Comparison of ENCODE assay signal across 19 cellular contexts in genomic region chr11:26247340-26247739, GRCh38.
DNase-seq lines count a peak whose midpoint lies in the region; ATAC-seq and TF ChIP-seq lines count a peak whose summit lies in the region.
"Had no signal": no experiment of that assay in that cellular context is flagged by ENCODE, and none has a peak within 500 bp of the region (broad histone marks: within the 10 kb centered on the region; RNA-seq: fewer than 3 reads in every experiment).

No MANE protein-coding gene starts in this region.

- DNase-seq in GM04503 (ENCODE audit: low read depth), result peak; percentile 70
- peak; percentile 45 for DNase-seq in SK-N-SH
- DNase-seq in fibroblast of mammary gland (ENCODE audit: low read depth), result peak; percentile 95
- DNase-seq in renal cortical epithelial cell (ENCODE audit: low read depth), result peak; percentile 39
- DNase-seq in suprapubic skin (ENCODE audit: low spot score in 2 of 2), result no peak
- no peak for DNase-seq in activated CD4-positive, CD25-positive, alpha-beta regulatory T cell (lab: John Stamatoyannopoulos, UW)
- DNase-seq in activated T-cell treated with anti-CD3 and anti-CD28 coated beads for 4 hours, result no peak
- DNase-seq: activated CD4-positive, alpha-beta T cell treated with anti-CD3 and anti-CD28 coated beads for 36 hours; activated CD8-positive, alpha-beta memory T cell treated with anti-CD3 and anti-CD28 coated beads, Interleukin-2, amount 50 U/mL, for 48 hours; activated naive CD4-positive, alpha-beta T cell treated with anti-CD3 and anti-CD28 coated beads, Interleukin-2, amount 50 U/mL, for 16 hours; effector memory CD8-positive, alpha-beta T cell; NCI-H82; RPMI8226; stimulated activated CD4-positive, alpha-beta T cell treated with anti-CD3 and anti-CD28 coated beads, Interleukin-2, amount 100 ng/mL, for 48 hours; tibial artery had no signal

- CTCF ChIA-PET in SK-N-SH (lab: Yijun Ruan, JAX), result interaction anchor here (1.3 kb wide), 1 partner anchor 265 kb away, joined by 4 read pairs; no protein-coding TSS in a partner anchor

- no peaks in the 10 kb centered on the region for H3K9me2 ChIP-seq in SK-N-SH

- H3K79me2 ChIP-seq in SK-N-SH (ENCODE audit: insufficient read depth), result no peaks in the 10 kb centered on the region

- H3K4me1 ChIP-seq in SK-N-SH (ENCODE audit: control insufficient read depth in 1 of 2, insufficient read depth in 2 of 2, low read depth in 1 of 2, low read length in 1 of 2), result no peaks in the 10 kb centered on the region; a peak in 1 of 4 replicates
- H3K4me1 ChIP-seq in suprapubic skin, result no peaks in the 10 kb centered on the region

- H3K4me3 ChIP-seq in SK-N-SH (ENCODE audit: low read depth in 2 of 2, low read length in 1 of 2) (no peak overlapping the region), fibroblast of mammary gland (ENCODE audit: control insufficient read depth, low read depth, low read length) (no peak overlapping the region), suprapubic skin (no peak overlapping the region)
- H3K4me3 ChIP-seq: cardiac muscle cell, tibial artery had no signal

- H3K9ac ChIP-seq in SK-N-SH, result peak overlapping the region; percentile 0; the same call in 1 of the 2 replicates

- H3K27me3 ChIP-seq in SK-N-SH (ENCODE audit: insufficient read depth), result no peaks in the 10 kb centered on the region
- H3K27me3 ChIP-seq in suprapubic skin, result no peaks in the 10 kb centered on the region
- H3K27me3 ChIP-seq: cardiac muscle cell, tibial artery had no signal

- TF ChIP-seq CTCF in SK-N-SH (IDR thresholded peaks at IDR 0.05) (no peak), fibroblast of mammary gland (conservative IDR thresholded peaks at IDR 0.05; ENCODE audit: control insufficient read depth, insufficient read depth, low read depth, low read length) (no peak), suprapubic skin (IDR thresholded peaks at IDR 0.05) (no peak)

- no peak for ATAC-seq in GM18870 (IDR thresholded peaks at IDR 0.05; ENCODE audit: unreplicated experiment)
- ATAC-seq: activated CD4-positive, alpha-beta T cell treated with anti-CD3 and anti-CD28 coated beads for 36 hours; effector memory CD8-positive, alpha-beta T cell; HepG2; right cardiac atrium had no signal

- TF ChIP-seq POLR2A in suprapubic skin (IDR thresholded peaks at IDR 0.05), result no peak

- no peaks in the 10 kb centered on the region for H3K9me3 ChIP-seq in SK-N-SH
- no peaks in the 10 kb centered on the region for H3K9me3 ChIP-seq in suprapubic skin
- H3K9me3 ChIP-seq: tibial artery had no signal

- no peak overlapping the region for H2AFZ ChIP-seq in SK-N-SH (ENCODE audit: low read depth)

- POLR2A ChIA-PET in SK-N-SH (lab: Yijun Ruan, JAX), result no interaction called here

- peaks cover 33% of the 10 kb centered on the region for H3F3A ChIP-seq in SK-N-SH (replicated peaks; ENCODE audit: insufficient read depth)

- TF ChIP-seq EP300 in SK-N-SH (IDR thresholded peaks at IDR 0.05; ENCODE audit: borderline replicate concordance in 1 of 2, low read depth in 1 of 2, low read length in 1 of 2) (peak; percentile 87 to 98), suprapubic skin (IDR thresholded peaks at IDR 0.05) (no peak)

- H3K27ac ChIP-seq in SK-N-SH (ENCODE audit: low read depth in 2 of 2, low read length in 1 of 2), result peak overlapping the region; percentile 34 to 89; a peak in 3 of 4 replicates
- no peak overlapping the region for H3K27ac ChIP-seq in suprapubic skin
- H3K27ac ChIP-seq: cardiac muscle cell, tibial artery had no signal

- no peak for TF ChIP-seq RAD21 in SK-N-SH (IDR thresholded peaks at IDR 0.05; ENCODE audit: low read length)

- H3K36me3 ChIP-seq in SK-N-SH (replicated peaks in 1 of 2; ENCODE audit: control insufficient read depth in 1 of 2, insufficient read depth in 2 of 2, low read length in 1 of 2) (no peaks in the 10 kb centered on the region), suprapubic skin (no peaks in the 10 kb centered on the region)
- H3K36me3 ChIP-seq: cardiac muscle cell, tibial artery had no signal

- no peak overlapping the region for H3K4me2 ChIP-seq in SK-N-SH

- H4K20me1 ChIP-seq in SK-N-SH (ENCODE audit: insufficient read depth), result no peaks in the 10 kb centered on the region

TF ChIP-seq in SK-N-SH, 30 proteins besides CTCF, POLR2A, EP300 and RAD21 (continues in another document):
- no peak for TF ChIP-seq FOXJ3 (CRISPR knock-in tag; IDR thresholded peaks at IDR 0.05)
- TF ChIP-seq TCF12 (IDR thresholded peaks at IDR 0.05), result peak; percentile 98
- TF ChIP-seq CHD2 (IDR thresholded peaks at IDR 0.05; ENCODE audit: low read length, partially characterized antibody), result peak; percentile 9
- no peak for TF ChIP-seq SMC3 (IDR thresholded peaks at IDR 0.05; ENCODE audit: low read depth, low read length)
- no peak for TF ChIP-seq GATA2 (CRISPR knock-in tag; IDR thresholded peaks at IDR 0.05)
- no peak for TF ChIP-seq GABPA (IDR thresholded peaks at IDR 0.05; ENCODE audit: low read depth)
- TF ChIP-seq JUND (IDR thresholded peaks at IDR 0.05), result peak; percentile 90
- TF ChIP-seq YY1 (IDR thresholded peaks at IDR 0.05; ENCODE audit: low read depth), result no peak
- no peak for TF ChIP-seq TAF1 (IDR thresholded peaks at IDR 0.05; ENCODE audit: borderline replicate concordance, low read depth, low read length)
- peak; percentile 76 for TF ChIP-seq MEF2A (IDR thresholded peaks at IDR 0.05; ENCODE audit: borderline replicate concordance, low read depth)
- TF ChIP-seq USF2 (IDR thresholded peaks at IDR 0.05; ENCODE audit: borderline replicate concordance, low read depth, low read length), result no peak
- no peak for TF ChIP-seq REST (IDR thresholded peaks at IDR 0.05; ENCODE audit: low read depth, low read length)
- TF ChIP-seq MXI1 (IDR thresholded peaks at IDR 0.05; ENCODE audit: low read depth, low read length), result no peak
- TF ChIP-seq ELF1 (IDR thresholded peaks at IDR 0.05), result no peak
- TF ChIP-seq TEAD4 (IDR thresholded peaks at IDR 0.05; ENCODE audit: borderline replicate concordance, insufficient read depth), result peak; percentile 93
- TF ChIP-seq EZH2phosphoT487 (IDR thresholded peaks at IDR 0.05; ENCODE audit: borderline replicate concordance, low read depth), result no peak
- peak; percentile 74; the same call in 1 of the 2 replicates for TF ChIP-seq POLR2AphosphoS5 (IDR thresholded peaks at IDR 0.05; ENCODE audit: low read depth, low read length)
- peak; percentile 94 for TF ChIP-seq FOXM1 (IDR thresholded peaks at IDR 0.05; ENCODE audit: low read depth)
- TF ChIP-seq ZBTB33 (IDR thresholded peaks at IDR 0.05; ENCODE audit: borderline replicate concordance, low read depth), result 0 out of 2 replicates have a peak, but pooled peaks have one; percentile 53
- peak; percentile 71; the same call in 1 of the 2 replicates for TF ChIP-seq RXRA (IDR thresholded peaks at IDR 0.05; ENCODE audit: borderline replicate concordance, low read depth)
- TF ChIP-seq NRF1 (IDR thresholded peaks at IDR 0.05; ENCODE audit: low read depth, low read length), result no peak
- TF ChIP-seq NFIC (IDR thresholded peaks at IDR 0.05; ENCODE audit: borderline replicate concordance), result peak; percentile 79

Comparison
In these comparisons a context has a peak if more than half of its experiments do, and no peak if none do; other contexts are left out.
1. DNase-seq: peak in GM04503 (single experiment), SK-N-SH (single experiment), fibroblast of mammary gland (single experiment) and renal cortical epithelial cell (single experiment); none in suprapubic skin (0 of 2), activated CD4-positive, CD25-positive, alpha-beta regulatory T cell (0 of 4) and activated T-cell treated with anti-CD3 and anti-CD28 coated beads for 4 hours (single experiment).